Comparison of ENCODE assay signal across 18 cellular contexts in genomic region chr5:14009575-14009974, GRCh38.
DNase-seq lines count a peak whose midpoint lies in the region; ATAC-seq and TF ChIP-seq lines count a peak whose summit lies in the region.
"Had no signal": no experiment of that assay in that cellular context is flagged by ENCODE, and none has a peak within 500 bp of the region (broad histone marks: within the 10 kb centered on the region; RNA-seq: fewer than 3 reads in every experiment).

No MANE protein-coding gene starts in this region.

- TF ChIP-seq CTCF in right lobe of liver (IDR thresholded peaks at IDR 0.05) (no peak), adrenal gland (IDR thresholded peaks at IDR 0.05) (no peak)

- no peak overlapping the region for H3K4me3 ChIP-seq in right lobe of liver
- H3K4me3 ChIP-seq in adrenal gland: no peak overlapping the region
- H3K4me3 ChIP-seq: prostate gland, spleen, tibial nerve had no signal

- DNase-seq in DMS53 treated with DMSO at 0.1 percent for 48 hours (lab: John Stamatoyannopoulos, UW; ENCODE audit: unreplicated experiment) (peak; percentile 85), NCI-H2029 treated with DMSO at 0.1 percent for 48 hours (lab: John Stamatoyannopoulos, UW) (peak; percentile 45), SHP77 treated with DMSO at 0.1 percent for 48 hours (lab: John Stamatoyannopoulos, UW) (peak; percentile 82), right lobe of liver (no peak), adrenal gland (no peak), NCI-H1694 treated with DMSO at 0.1 percent for 48 hours (lab: John Stamatoyannopoulos, UW) (no peak), caudate nucleus (lab: John Stamatoyannopoulos, UW) (no peak)
- DNase-seq: activated CD4-positive, alpha-beta T cell treated with anti-CD3 and anti-CD28 coated beads, Interleukin-2, amount 50 U/mL, for 48 hours; activated T-cell treated with anti-CD3 and anti-CD28 coated beads, Interleukin-2, amount 50 U/mL, for 24 hours; effector CD4-positive, alpha-beta T cell; mammary epithelial cell; NCI-H1048; spleen had no signal

- intact Hi-C loops in right lobe of liver (cut with DNase I) (no loop called here), adrenal gland (cut with DNase I) (no loop called here)

- H3K9me3 ChIP-seq in right lobe of liver (no peaks in the 10 kb centered on the region), adrenal gland (replicated peaks in 1 of 3) (no peaks in the 10 kb centered on the region)
- H3K9me3 ChIP-seq: prostate gland, spleen, tibial nerve had no signal

- H3K27me3 ChIP-seq in right lobe of liver (no peaks in the 10 kb centered on the region), adrenal gland (no peaks in the 10 kb centered on the region)
- H3K27me3 ChIP-seq: tibial nerve had no signal

- H3K4me1 ChIP-seq in right lobe of liver (peaks cover 0 to 51% (median 13%) of the 10 kb centered on the region in 4 donors), adrenal gland (replicated peaks in 1 of 2) (peaks cover 0 to 7% of the 10 kb centered on the region in 2 donors)
- H3K4me1 ChIP-seq: prostate gland had no signal

- H3K36me3 ChIP-seq in right lobe of liver (no peaks in the 10 kb centered on the region), adrenal gland (replicated peaks in 1 of 2) (no peaks in the 10 kb centered on the region)
- H3K36me3 ChIP-seq: prostate gland, spleen, tibial nerve had no signal

- no peak for ATAC-seq in right lobe of liver
- ATAC-seq in GM21381 (IDR thresholded peaks at IDR 0.05; ENCODE audit: unreplicated experiment): no peak
- ATAC-seq: natural killer cell treated with Interleukin-12 subunit alpha and Interleukin-12 subunit beta and Interleukin-15 and Interleukin-18, amount 100 ng/mL, for 72 hours; stimulated activated effector memory CD8-positive, alpha-beta T cell treated with anti-CD3 and anti-CD28 coated beads, Interleukin-12 subunit alpha, Interleukin-12 subunit beta, amount 100 ng/mL, for 72 hours had no signal

- TF ChIP-seq POLR2A in right lobe of liver (IDR thresholded peaks at IDR 0.05) (no peak), adrenal gland (IDR thresholded peaks at IDR 0.05) (no peak)

- 45% methylated on average over 2 of the region's 2 CpGs for WGBS in right lobe of liver (ENCODE audit: insufficient coverage, low coverage, low lambda C conversion rate, missing lambda C conversion rate)
- 60 to 89% (median 65%) methylated on average over 2 of the region's 2 CpGs for WGBS in adrenal gland, 4 donors

- H3K27ac ChIP-seq in right lobe of liver: peak overlapping the region; percentile 47 to 82 (median 62)
- no peak overlapping the region for H3K27ac ChIP-seq in adrenal gland
- no peak overlapping the region for H3K27ac ChIP-seq in caudate nucleus (ENCODE audit: low read depth, low read length)
- H3K27ac ChIP-seq: tibial nerve had no signal

Comparison
In these comparisons a context has a peak if more than half of its experiments do, and no peak if none do; other contexts are left out.
1. DNase-seq: peak in DMS53 treated with DMSO at 0.1 percent for 48 hours (single experiment), NCI-H2029 treated with DMSO at 0.1 percent for 48 hours (single experiment) and SHP77 treated with DMSO at 0.1 percent for 48 hours (single experiment); none in right lobe of liver (0 of 3), adrenal gland (0 of 7), NCI-H1694 treated with DMSO at 0.1 percent for 48 hours (single experiment) and caudate nucleus (0 of 61).
2. H3K27ac ChIP-seq: peak in right lobe of liver (3 of 3); none in adrenal gland (0 of 5) and caudate nucleus (single experiment).